In genomic region chr11:67505605-67506396, GRCh38 we compare ENCODE assay signal across 9 cellular contexts. TPM values are rescaled to one million over a fixed set of nuclear protein-coding genes. Genes with fewer than 3 reads are reported as not detected.
A peak's percentile ranks its signal among the peaks of the same experiment; 100 is the strongest.
DNase-seq lines count a peak whose midpoint lies in the region; ATAC-seq and TF ChIP-seq lines count a peak whose summit lies in the region.
"Had no signal": no experiment of that assay in that cellular context is flagged by ENCODE, and none has a peak within 500 bp of the region (broad histone marks: within the 10 kb centered on the region; RNA-seq: fewer than 3 reads in every experiment).

No MANE protein-coding gene starts in this region.

- H3K4me1 Mint-ChIP-seq in CD14-positive monocyte (peaks cover 44% of the 10 kb centered on the region), immature natural killer cell (peaks cover 48 to 49% of the 10 kb centered on the region in 2 donors)

- H3K4me3 Mint-ChIP-seq in CD14-positive monocyte (peak overlapping the region; percentile 88 to 94), immature natural killer cell (peak overlapping the region; percentile 86 to 93 (median 90))

- H3K27ac Mint-ChIP-seq in CD14-positive monocyte (peak overlapping the region; percentile 94 to 98 (median 98)), immature natural killer cell (peak overlapping the region; percentile 96 to 99 (median 98))

- no peaks in the 10 kb centered on the region for H3K36me3 ChIP-seq in breast epithelium

- H3K4me3 ChIP-seq in WI38 (ENCODE audit: low read depth, low read length) (peak overlapping the region; percentile 71), breast epithelium (peak overlapping the region; percentile 59 to 70 (median 70)), skin epidermis (peak overlapping the region; percentile 52 to 77 (median 67))

- DNase-seq in CD14-positive monocyte (ENCODE audit: low spot score) (peak; percentile 98), HCEC 1CT (peak; percentile 86), NCI-H2171 treated with DMSO at 0.1 percent for 48 hours (lab: John Stamatoyannopoulos, UW) (peak; percentile 57), breast epithelium (ENCODE audit: low spot score in 2 of 2) (peak; percentile 85), immature natural killer cell (peak; percentile 82 to 87 (median 84))

- peaks cover 28 to 41% of the 10 kb centered on the region in 2 donors for H3K36me3 Mint-ChIP-seq in CD14-positive monocyte
- peaks cover 5 to 9% (median 7%) of the 10 kb centered on the region in 3 donors for H3K36me3 Mint-ChIP-seq in immature natural killer cell

- ATAC-seq in HG02571 (IDR thresholded peaks at IDR 0.05; ENCODE audit: unreplicated experiment) = no peak

- H3K27ac ChIP-seq in breast epithelium (peak overlapping the region; percentile 98), skin epidermis (peak overlapping the region; percentile 61 to 95 (median 84))

- no peak for TF ChIP-seq POLR2A in breast epithelium (IDR thresholded peaks at IDR 0.05)

- peaks cover 2 to 12% (median 3%) of the 10 kb centered on the region in 3 donors for H3K27me3 Mint-ChIP-seq in CD14-positive monocyte (ENCODE audit: low read depth in 3 of 3)
- H3K27me3 Mint-ChIP-seq in immature natural killer cell (ENCODE audit: low read depth in 3 of 3) = peaks cover 10 to 30% (median 23%) of the 10 kb centered on the region in 3 donors

- H3K27me3 ChIP-seq in breast epithelium = no peaks in the 10 kb centered on the region

- H3K9me3 Mint-ChIP-seq in CD14-positive monocyte (peaks cover 0 to 1% (median 0%) of the 10 kb centered on the region in 7 donors), immature natural killer cell (no peaks in the 10 kb centered on the region)

- H3K9me3 ChIP-seq in breast epithelium = no peaks in the 10 kb centered on the region

- intact Hi-C loops in CD14-positive monocyte (cut with micrococcal nuclease) = loop anchor here (1.0 to 10.0 kb wide), 8 partner anchors 22 to 231 kb away; partner anchors contain the start of genes AIP (in 1 of the 2), POLD4 (in 1 of the 2), PPP1CA (in 1 of the 2) and RPS6KB2 (in 1 of the 2)
- intact Hi-C loops in breast epithelium (cut with DNase I; ENCODE audit: low total_unique reads) = loop anchor here (10.0 kb wide), 1 partner anchor 111 kb away; the partner anchor contains the start of gene RAD9A

- peaks cover 17 to 27% of the 10 kb centered on the region in 2 donors for H3K4me1 ChIP-seq in breast epithelium

- peak; percentile 93 for TF ChIP-seq CTCF in CD14-positive monocyte (IDR thresholded peaks at IDR 0.05)
- peak; percentile 95 for TF ChIP-seq CTCF in WI38 (IDR thresholded peaks at IDR 0.05; ENCODE audit: low read depth, low read length)
- peak; percentile 78 to 97 (median 92) for TF ChIP-seq CTCF in breast epithelium (IDR thresholded peaks at IDR 0.05)

RNA-seq across cellular contexts. Expression of gene PITPNM1, which starts 0.6 kb away (rescaled TPM):
- 10 to 100 TPM; 11.7 to 22.2 TPM for polyA plus RNA-seq in CD14-positive monocyte
- 10 to 100 TPM in 2 of 3 donors, 1 to 10 TPM in 1; 6.4 to 20.0 (median 11.7) TPM for total RNA-seq in breast epithelium
- 10 to 100 TPM in 2 of 3 donors, 1 to 10 TPM in 1; 3.6 to 29.2 (median 10.2) TPM for polyA plus RNA-seq in immature natural killer cell

RNA-seq across cellular contexts. Expression of gene CDK2AP2, which starts 2.2 kb away (rescaled TPM):
- polyA plus RNA-seq in CD14-positive monocyte (10 to 100 TPM; 78.5 to 80.2 TPM), immature natural killer cell (100 to 1,000 TPM; 190 to 301 (median 226) TPM)
- total RNA-seq in breast epithelium = 10 to 100 TPM; 32.1 to 35.4 (median 32.8) TPM

RNA-seq across cellular contexts. Expression of gene CABP2, which starts 17.4 kb away (rescaled TPM):
- polyA plus RNA-seq in CD14-positive monocyte (not detected), immature natural killer cell (not detected)
- not detected for total RNA-seq in breast epithelium
- total RNA-seq: activated CD8-positive, alpha-beta memory T cell treated with anti-CD3 and anti-CD28 coated beads for 36 hours had no signal

RNA-seq across cellular contexts. Expression of gene AIP, which starts 23.0 kb away (rescaled TPM):
- polyA plus RNA-seq in CD14-positive monocyte (10 to 100 TPM; 76.7 to 99.3 TPM), immature natural killer cell (100 to 1,000 TPM; 130 to 163 (median 157) TPM)
- 10 to 100 TPM; 66.4 to 84.5 (median 69.8) TPM for total RNA-seq in breast epithelium

RNA-seq across cellular contexts. Expression of gene TMEM134, which starts 36.8 kb away (rescaled TPM):
- 100 to 1,000 TPM in 1 of 2 donors, 10 to 100 TPM in 1; 76.8 to 104 TPM for polyA plus RNA-seq in CD14-positive monocyte
- total RNA-seq in breast epithelium = 10 to 100 TPM; 37.8 to 54.2 (median 42.3) TPM
- 100 to 1,000 TPM; 154 to 255 (median 189) TPM for polyA plus RNA-seq in immature natural killer cell
